14 cellular contexts compared by ENCODE assay signal in genomic region chr10:787933-788651, GRCh38.
DNase-seq lines count a peak whose midpoint lies in the region; ATAC-seq, FAIRE-seq and TF ChIP-seq lines count a peak whose summit lies in the region.
"Had no signal": no experiment of that assay in that cellular context is flagged by ENCODE, and none has a peak within 500 bp of the region (broad histone marks: within the 10 kb centered on the region; RNA-seq: fewer than 3 reads in every experiment).

No MANE protein-coding gene starts in this region.

- peak; percentile 95 for DNase-seq in Daoy (ENCODE audit: low read depth)
- DNase-seq in RCC 7860 (ENCODE audit: low spot score) = peak; percentile 17
- peak; percentile 75 for DNase-seq in esophagus muscularis mucosa (ENCODE audit: extremely low spot score)
- peak; percentile 79 for DNase-seq in posterior vena cava (ENCODE audit: low spot score)
- DNase-seq in NCI-H2227 (lab: John Stamatoyannopoulos, UW; ENCODE audit: unreplicated experiment) = no peak
- no peak for DNase-seq in dedifferentiated amniotic fluid mesenchymal stem cell (ENCODE audit: extremely low spot score)
- DNase-seq: CD4-positive, alpha-beta memory T cell; Karpas-422; kidney glomerular epithelial cell; NCI-H524 treated with DMSO at 0.1 percent for 48 hours; PC-9 had no signal

- no peak overlapping the region for H3K27ac ChIP-seq in esophagus muscularis mucosa (replicated peaks in 1 of 4)
- H3K27ac ChIP-seq: PC-9 had no signal

- H3K36me3 ChIP-seq in esophagus muscularis mucosa = no peaks in the 10 kb centered on the region

- TF ChIP-seq POLR2A in esophagus muscularis mucosa (IDR thresholded peaks at IDR 0.05; ENCODE audit: low read depth) = no peak

- H3K9me3 ChIP-seq in esophagus muscularis mucosa = no peaks in the 10 kb centered on the region

- no peak for TF ChIP-seq CTCF in esophagus muscularis mucosa (IDR thresholded peaks at IDR 0.05)

- H3K4me3 ChIP-seq in esophagus muscularis mucosa = no peak overlapping the region
- H3K4me3 ChIP-seq: PC-9 had no signal

- peaks cover 0 to 3% (median 0%) of the 10 kb centered on the region in 4 donors for H3K27me3 ChIP-seq in esophagus muscularis mucosa

- no peak for FAIRE-seq in RCC 7860 (lab: Jason Lieb, UNC)
- FAIRE-seq: urothelium cell line had no signal

- no peak for ATAC-seq in GM21717 (IDR thresholded peaks at IDR 0.05; ENCODE audit: unreplicated experiment)
- ATAC-seq: naive thymus-derived CD4-positive, alpha-beta T cell had no signal

- 84% methylated on average over 21 of the region's 32 CpGs for WGBS in esophagus muscularis mucosa

- TF ChIP-seq EP300 in esophagus muscularis mucosa (IDR thresholded peaks at IDR 0.05) = no peak

- H3K4me1 ChIP-seq in esophagus muscularis mucosa = peaks cover 16 to 35% (median 23%) of the 10 kb centered on the region in 4 donors

- intact Hi-C loops in esophagus muscularis mucosa (cut with DNase I) (loop anchor here (5.0 kb wide), 2 partner anchors 96 to 201 kb away; no protein-coding TSS in a partner anchor), posterior vena cava (cut with DNase I) (loop anchor here in 1 of 2 donors (10.0 kb wide), 3 partner anchors 123 to 353 kb away; no protein-coding TSS in a partner anchor)

Comparison
In these comparisons a context has a peak if more than half of its experiments do, and no peak if none do; other contexts are left out.
1. DNase-seq: peak in Daoy (single experiment), RCC 7860 (single experiment), esophagus muscularis mucosa (single experiment) and posterior vena cava (single experiment); none in NCI-H2227 (single experiment) and dedifferentiated amniotic fluid mesenchymal stem cell (single experiment).